In the genomic region with DNA sequence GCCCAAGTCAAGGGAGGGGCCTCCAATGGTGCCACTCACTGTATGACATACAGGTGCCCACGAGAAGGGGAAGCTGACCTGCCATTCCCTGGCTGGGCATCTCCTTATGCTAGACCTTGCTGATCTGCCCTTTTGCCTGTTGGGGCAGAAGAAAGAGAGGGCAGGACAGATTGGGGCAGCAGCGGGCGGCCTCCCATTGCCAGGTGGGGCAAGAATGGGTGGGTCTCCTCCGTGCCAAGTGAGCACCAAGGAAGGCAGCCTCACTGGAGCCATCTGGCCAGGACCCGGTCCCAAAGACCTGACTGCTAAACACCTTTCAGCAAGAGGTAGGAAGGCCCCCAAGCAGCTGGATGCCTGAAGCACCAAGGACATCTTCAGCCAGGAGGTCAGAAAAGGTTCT, we compare ENCODE assay signal across 14 cellular contexts.
"Had no signal": no experiment of that assay in that cellular context is flagged by ENCODE, and none has a peak within 500 bp of the region (broad histone marks: within the 10 kb centered on the region; RNA-seq: fewer than 3 reads in every experiment).

No MANE protein-coding gene starts in this region.

- H3K27ac Mint-ChIP-seq: activated CD4-positive, alpha-beta T cell treated with anti-CD3 and anti-CD28 coated beads, Interleukin-2, amount 10 ng/mL, durations not matched to agents 7 days and 5 days had no signal

- DNase-seq: activated CD4-positive, alpha-beta T cell treated with anti-CD3 and anti-CD28 coated beads, Interleukin-2, amount 10 ng/mL, durations not matched to agents 7 days and 5 days; activated effector memory CD4-positive, alpha-beta T cell treated with Interleukin-2 at 50 U/mL for 16 hours; activated naive CD4-positive, alpha-beta T cell treated with anti-CD3 and anti-CD28 coated beads, Interleukin-2, amount 50 U/mL, for 16 hours; adrenal gland; dorsolateral prefrontal cortex; hippocampal formation; mesendoderm; retina; stimulated activated CD4-positive, alpha-beta T cell treated with anti-CD3 and anti-CD28 coated beads, Interleukin-12 subunit alpha, Interleukin-12 subunit beta, amount 100 ng/mL, for 4 hours; stimulated activated CD4-positive, alpha-beta T cell treated with anti-CD3 and anti-CD28 coated beads, Interleukin-2, amount 100 ng/mL, for 24 hours had no signal

- H3K4me1 ChIP-seq: adrenal gland had no signal

- H3K9ac ChIP-seq: parathyroid adenoma had no signal

- FAIRE-seq: endometrium had no signal

- H3K9me3 Mint-ChIP-seq: activated CD4-positive, alpha-beta T cell treated with anti-CD3 and anti-CD28 coated beads, Interleukin-2, amount 10 ng/mL, durations not matched to agents 7 days and 5 days had no signal

- H3K27me3 ChIP-seq: adrenal gland, dorsolateral prefrontal cortex, vagina had no signal

- H3K4me3 Mint-ChIP-seq: activated CD4-positive, alpha-beta T cell treated with anti-CD3 and anti-CD28 coated beads, Interleukin-2, amount 10 ng/mL, durations not matched to agents 7 days and 5 days had no signal

- H3K27ac ChIP-seq: adrenal gland, parathyroid adenoma, vagina had no signal

- H2AFZ ChIP-seq: parathyroid adenoma had no signal

- H3K36me3 ChIP-seq: adrenal gland, vagina had no signal

- H3K4me3 ChIP-seq: adrenal gland, dorsolateral prefrontal cortex, vagina had no signal

- H3K79me2 ChIP-seq: parathyroid adenoma had no signal

- ATAC-seq: esophagus mucosa had no signal

- H3K9me3 ChIP-seq: adrenal gland, vagina had no signal
